In the genomic region with DNA sequence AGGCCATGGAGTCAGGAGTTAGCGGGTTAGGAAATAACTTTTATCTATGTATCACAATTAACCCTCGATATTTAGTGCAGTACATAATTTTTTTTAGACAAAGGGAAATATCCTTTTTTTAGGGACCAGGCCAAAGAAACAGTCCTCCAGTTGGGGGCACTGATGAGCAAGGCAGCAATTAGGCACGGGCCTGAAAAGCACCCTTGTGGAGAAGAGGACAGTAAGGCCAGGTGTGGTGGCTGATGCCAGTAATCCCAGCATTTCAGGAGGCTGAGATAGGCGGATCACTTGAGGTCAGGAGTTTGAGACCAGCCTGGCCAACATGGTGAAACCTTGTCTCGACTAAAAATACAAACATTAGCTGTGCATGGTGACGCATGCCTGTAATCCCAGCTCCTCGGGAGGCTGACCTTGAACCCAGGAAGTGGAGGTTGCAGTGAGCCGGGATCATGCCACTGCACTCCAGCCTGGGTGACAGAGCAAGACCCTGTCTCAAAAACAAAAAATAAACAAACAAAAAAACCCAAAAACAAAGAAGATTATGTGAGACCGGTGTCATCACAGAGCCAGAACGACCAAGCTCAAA, we compare ENCODE assay signal across 11 cellular contexts.
DNase-seq lines count a peak whose midpoint lies in the region; ATAC-seq and TF ChIP-seq lines count a peak whose summit lies in the region.
"Had no signal": no experiment of that assay in that cellular context is flagged by ENCODE, and none has a peak within 500 bp of the region (broad histone marks: within the 10 kb centered on the region; RNA-seq: fewer than 3 reads in every experiment).

No MANE protein-coding gene starts in this region.

- H3K79me2 ChIP-seq in HCT116 (ENCODE audit: insufficient read depth, low read length) = no peaks in the 10 kb centered on the region

- no peak overlapping the region for H3K4me3 Mint-ChIP-seq in neural crest cell
- H3K4me3 Mint-ChIP-seq: stimulated activated memory B cell treated with anti-CD40 and anti-IgM and Interleukin-4, amounts not matched to agents 10 μg/mL and 1 μg/mL and 100 μg/mL, for 72 hours had no signal

- no peak overlapping the region for H3K4me3 ChIP-seq in HCT116 (replicated peaks in 1 of 2; ENCODE audit: low read depth in 1 of 2, low read length in 2 of 2)
- H3K4me3 ChIP-seq in brain microvascular endothelial cell (ENCODE audit: low read depth, low read length) = no peak overlapping the region

- no peak overlapping the region for H3K9ac ChIP-seq in HCT116 (ENCODE audit: low read length)

- H3K36me3 Mint-ChIP-seq in neural crest cell (ENCODE audit: low read depth) = peaks cover 7% of the 10 kb centered on the region

- TF ChIP-seq RAD21 in HCT116 (IDR thresholded peaks at IDR 0.05; ENCODE audit: low read depth) = peak; percentile 42

- no peak overlapping the region for H3K27ac ChIP-seq in HCT116 (ENCODE audit: low read depth, low read length)
- H3K27ac ChIP-seq in brain microvascular endothelial cell = no peak overlapping the region

- H3K27me3 ChIP-seq in HCT116 (ENCODE audit: insufficient read depth, low read length) = no peaks in the 10 kb centered on the region
- H3K27me3 ChIP-seq in brain microvascular endothelial cell (replicated peaks) = no peaks in the 10 kb centered on the region

- no peak for TF ChIP-seq POLR2A in HCT116 (IDR thresholded peaks at IDR 0.05; ENCODE audit: borderline replicate concordance, extremely low read depth, insufficient read depth, insufficient read length)

- peaks cover 3% of the 10 kb centered on the region for H3K4me1 Mint-ChIP-seq in neural crest cell
- H3K4me1 Mint-ChIP-seq: stimulated activated memory B cell treated with anti-CD40 and anti-IgM and Interleukin-4, amounts not matched to agents 10 μg/mL and 1 μg/mL and 100 μg/mL, for 72 hours had no signal

- H3K4me1 ChIP-seq in HCT116 (ENCODE audit: control insufficient read depth in 1 of 2, insufficient read depth in 2 of 2, low read length in 2 of 2) = no peaks in the 10 kb centered on the region

- intact Hi-C loops in HCT116 (cut with micrococcal nuclease) (no loop called here), posterior cingulate gyrus (cut with DNase I) (no loop called here)

- BruUV-seq in HCT116 (replicated peaks; lab: Mats Ljungman, UMichigan) = no TSS peak

- POLR2A ChIA-PET in HCT116 (lab: Charles Lee) = no interaction called here

- H2AFZ ChIP-seq in HCT116 (ENCODE audit: low read depth, low read length, poor library complexity, severe bottlenecking) = no peak overlapping the region

- DNase-seq in SIG-M5 treated with dmso at 0.1 percent for 504 hours (lab: John Stamatoyannopoulos, UW; ENCODE audit: unreplicated experiment) (peak; percentile 22), SIG-M5 (lab: John Stamatoyannopoulos, UW) (no peak), HCT116 (ENCODE audit: low read depth, low spot score) (no peak), brain microvascular endothelial cell (no peak), neural crest cell (ENCODE audit: low read depth, low spot score) (no peak), posterior cingulate gyrus (no peak)
- DNase-seq in activated CD4-positive, alpha-beta T cell treated with anti-CD3 and anti-CD28 coated beads, Interleukin-2, amount 50 U/mL, for 1 hour = no peak
- DNase-seq: left ventricle myocardium superior, T-helper 1 cell had no signal

- H3K9me3 ChIP-seq in HCT116 (ENCODE audit: control insufficient read depth in 1 of 2, insufficient read depth in 1 of 2, low read depth in 1 of 2, low read length in 2 of 2) = no peaks in the 10 kb centered on the region

- H3K27ac Mint-ChIP-seq in neural crest cell (ENCODE audit: unreplicated experiment) = no peak overlapping the region
- H3K27ac Mint-ChIP-seq: stimulated activated memory B cell treated with anti-CD40 and anti-IgM and Interleukin-4, amounts not matched to agents 10 μg/mL and 1 μg/mL and 100 μg/mL, for 72 hours had no signal

- ATAC-seq in HCT116 = peak; percentile 79; the same call in 1 of the 2 replicates
- ATAC-seq in HG02973 (IDR thresholded peaks at IDR 0.05; ENCODE audit: unreplicated experiment) = no peak
- ATAC-seq: stimulated activated memory B cell treated with anti-CD40 and anti-IgM and Interleukin-4, amounts not matched to agents 10 μg/mL and 1 μg/mL and 100 μg/mL, for 72 hours had no signal

- H3K36me3 ChIP-seq in HCT116 (ENCODE audit: control insufficient read depth in 1 of 2, insufficient read depth in 2 of 2, low read length in 2 of 2) (no peaks in the 10 kb centered on the region), brain microvascular endothelial cell (replicated peaks) (no peaks in the 10 kb centered on the region)

- no peaks in the 10 kb centered on the region for H3K9me2 ChIP-seq in HCT116 (ENCODE audit: insufficient read depth)

- RAD21 ChIA-PET in HCT116 (lab: Charles Lee; ENCODE audit: low non-redundant PET in 1 of 2, low total read pairs in 2 of 2, uncharacterized antibody in 2 of 2, unreplicated experiment in 2 of 2) = no interaction called here

- CTCF ChIA-PET in HCT116 (lab: Charles Lee) = interaction anchor here (1.0 to 1.5 kb wide), 3 partner anchors 11 to 36 kb away, joined by 3 to 4 read pairs (median 4); no protein-coding TSS in a partner anchor

- H4K20me1 ChIP-seq in HCT116 (ENCODE audit: insufficient read depth) = no peaks in the 10 kb centered on the region

- no peaks in the 10 kb centered on the region for H3K27me3 Mint-ChIP-seq in neural crest cell (ENCODE audit: low read depth)
- H3K27me3 Mint-ChIP-seq: stimulated activated memory B cell treated with anti-CD40 and anti-IgM and Interleukin-4, amounts not matched to agents 10 μg/mL and 1 μg/mL and 100 μg/mL, for 72 hours had no signal

- in situ Hi-C loops in brain microvascular endothelial cell (cut with HindIII; ENCODE audit: low pct_ligation_motif_present, low sequenced_read_pairs) = no loop called here

- TF ChIP-seq CTCF in HCT116 (IDR thresholded peaks at IDR 0.05 in 2 of 3, conservative IDR thresholded peaks at IDR 0.05 in 1 of 3; ENCODE audit: borderline replicate concordance in 1 of 3, insufficient read depth in 1 of 3, low read depth in 2 of 3, low read length in 2 of 3) (peak; percentile 40 to 50 (median 44); a peak in 5 of 6 replicates), brain microvascular endothelial cell (IDR thresholded peaks at IDR 0.05; ENCODE audit: low read depth, low read length, missing control alignments) (peak; percentile 24), neural crest cell (conservative IDR thresholded peaks at IDR 0.05) (peak; percentile 17)

- H3K4me2 ChIP-seq in HCT116 (ENCODE audit: low read length) = no peak overlapping the region

- H3K9me3 Mint-ChIP-seq in neural crest cell = peaks cover 8% of the 10 kb centered on the region

TF ChIP-seq in HCT116, 20 proteins besides CTCF, POLR2A, EP300 and RAD21 (continues in another document):
- no peak for TF ChIP-seq POLR2AphosphoS5 (IDR thresholded peaks at IDR 0.05; ENCODE audit: low read depth, low read length)
- no peak for TF ChIP-seq CEBPB (IDR thresholded peaks at IDR 0.05; ENCODE audit: low read depth)
- TF ChIP-seq JUND (IDR thresholded peaks at IDR 0.05) = no peak
- TF ChIP-seq ZFX (IDR thresholded peaks at IDR 0.05) = no peak
- TF ChIP-seq FOSL1 (IDR thresholded peaks at IDR 0.05; ENCODE audit: low read depth) = no peak
- TF ChIP-seq ZBTB33 (IDR thresholded peaks at IDR 0.05; ENCODE audit: extremely low read depth, insufficient replicate concordance, low read length) = no peak
- TF ChIP-seq EZH2 (IDR thresholded peaks at IDR 0.05) = no peak
- no peak for TF ChIP-seq ATF3 (IDR thresholded peaks at IDR 0.05)
- no peak for TF ChIP-seq YY1 (IDR thresholded peaks at IDR 0.05; ENCODE audit: extremely low read depth, insufficient replicate concordance, low read depth, low read length)
- no peak for TF ChIP-seq CBX3 (IDR thresholded peaks at IDR 0.05; ENCODE audit: low read depth)
- TF ChIP-seq SP1 (IDR thresholded peaks at IDR 0.05; ENCODE audit: low read depth) = no peak
- TF ChIP-seq ELF1 (IDR thresholded peaks at IDR 0.05; ENCODE audit: borderline replicate concordance, low read depth) = no peak
- TF ChIP-seq EGR1 (IDR thresholded peaks at IDR 0.05; ENCODE audit: low read depth) = no peak
